14 cellular contexts compared by ENCODE assay signal in the genomic region with DNA sequence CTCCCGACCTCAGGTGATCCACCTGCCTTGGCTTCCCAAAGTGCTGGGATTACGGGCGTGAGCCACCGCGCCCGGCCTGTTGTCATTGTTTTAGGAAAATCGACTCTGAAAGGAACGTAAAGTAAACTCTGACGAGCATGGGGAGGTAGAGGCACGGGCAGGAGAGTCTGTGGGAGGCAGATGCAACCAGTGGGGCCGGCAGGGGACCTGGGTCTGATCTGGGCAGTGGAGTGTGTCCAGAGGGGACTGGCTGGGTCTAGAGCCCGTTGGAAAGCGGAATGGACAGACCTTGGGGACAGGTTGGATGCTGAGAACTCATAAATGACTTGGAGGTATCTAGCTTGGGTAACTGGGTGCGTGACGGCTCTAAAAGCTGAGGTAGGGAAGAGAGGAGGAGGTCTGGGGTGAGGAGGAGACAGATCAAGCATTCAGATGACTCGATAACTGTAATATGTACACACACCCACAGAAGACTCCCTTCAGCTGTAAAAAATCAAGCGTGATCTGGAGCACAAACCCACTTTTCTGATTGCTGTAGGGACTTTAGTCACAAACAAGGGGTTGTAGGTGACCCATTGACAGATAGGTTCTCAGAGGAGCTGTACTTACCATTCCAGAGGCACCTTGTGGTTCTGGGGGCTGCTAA. TPM values are rescaled to one million over a fixed set of nuclear protein-coding genes. Genes with fewer than 3 reads are reported as not detected.
DNase-seq lines count a peak whose midpoint lies in the region; ATAC-seq and TF ChIP-seq lines count a peak whose summit lies in the region.
"Had no signal": no experiment of that assay in that cellular context is flagged by ENCODE, and none has a peak within 500 bp of the region (broad histone marks: within the 10 kb centered on the region; RNA-seq: fewer than 3 reads in every experiment).

No MANE protein-coding gene starts in this region.

- H3K9me3 ChIP-seq in cardiac muscle cell (ENCODE audit: low read depth) (no peaks in the 10 kb centered on the region), neuronal stem cell (replicated peaks in 1 of 2; ENCODE audit: control insufficient read depth in 2 of 2, insufficient read depth in 1 of 2, low read depth in 1 of 2, low read length in 2 of 2) (peaks cover 0 to 3% of the 10 kb centered on the region in 2 donors), uterus (no peaks in the 10 kb centered on the region), BE2C (no peaks in the 10 kb centered on the region)

- ATAC-seq in left cardiac atrium = no peak
- ATAC-seq: natural killer cell had no signal

- H4K8ac ChIP-seq in neuronal stem cell (ENCODE audit: low read depth, low read length) = no peak overlapping the region

- TF ChIP-seq CTCF in cardiac muscle cell (IDR thresholded peaks at IDR 0.05; ENCODE audit: low read depth, low read length) = no peak
- no peak for TF ChIP-seq CTCF in uterus (IDR thresholded peaks at IDR 0.05)
- TF ChIP-seq CTCF in BE2C (IDR thresholded peaks at IDR 0.05; ENCODE audit: low read depth, low read length) = no peak

- no peak overlapping the region for H2BK15ac ChIP-seq in neuronal stem cell (ENCODE audit: low read length)

- H3K18ac ChIP-seq in neuronal stem cell (ENCODE audit: low read length) = peak overlapping the region; percentile 46

- H3K27ac ChIP-seq in cardiac muscle cell (peak overlapping the region; percentile 28), epithelial cell of prostate (peak overlapping the region; percentile 52), neuronal stem cell (replicated peaks; ENCODE audit: low read length) (no peak overlapping the region), uterus (peak overlapping the region; percentile 90 to 97)

- H3K79me1 ChIP-seq in neuronal stem cell (ENCODE audit: low read depth, low read length) = peaks cover 7% of the 10 kb centered on the region

- no peak overlapping the region for H3K9ac ChIP-seq in neuronal stem cell (ENCODE audit: low read depth, low read length, poor library complexity)

- no peak overlapping the region for H2AK5ac ChIP-seq in neuronal stem cell (ENCODE audit: low read depth, low read length)

- no peak overlapping the region for H2BK5ac ChIP-seq in neuronal stem cell (ENCODE audit: low read length)

- intact Hi-C loops in left cardiac atrium (cut with DNase I) (no loop called here), uterus (cut with DNase I; ENCODE audit: low total_unique reads) (no loop called here)

- H3K4me1 ChIP-seq in cardiac muscle cell (ENCODE audit: low read depth) (peaks cover 52% of the 10 kb centered on the region), neuronal stem cell (ENCODE audit: control insufficient read depth in 2 of 2, insufficient read depth in 1 of 2, low read depth in 1 of 2, low read length in 2 of 2) (peaks cover 0 to 29% of the 10 kb centered on the region in 2 donors), uterus (peaks cover 18 to 19% of the 10 kb centered on the region in 2 donors), BE2C (peaks cover 22% of the 10 kb centered on the region)

- no peaks in the 10 kb centered on the region for H3K27me3 ChIP-seq in cardiac muscle cell
- no peaks in the 10 kb centered on the region for H3K27me3 ChIP-seq in neuronal stem cell (ENCODE audit: control insufficient read depth in 3 of 3, insufficient read depth in 3 of 3, low read depth in 1 of 3, low read length in 3 of 3)
- H3K27me3 ChIP-seq in uterus = no peaks in the 10 kb centered on the region
- no peaks in the 10 kb centered on the region for H3K27me3 ChIP-seq in BE2C

- no peak overlapping the region for H2AFZ ChIP-seq in neuronal stem cell (ENCODE audit: low read length)

- no peak overlapping the region for H2BK120ac ChIP-seq in neuronal stem cell (ENCODE audit: low read depth, low read length)

- no peak overlapping the region for H2BK12ac ChIP-seq in neuronal stem cell (ENCODE audit: low read length)

- no CpG with 5 or more reads among the region's 17 CpGs for WGBS in neuronal stem cell (ENCODE audit: extremely low coverage in 2 of 2, insufficient read length in 2 of 2, insufficient replicate concordance in 1 of 2), 2 donors

- DNase-seq in cardiac muscle cell (ENCODE audit: low read depth in 1 of 2, low spot score in 1 of 2) = no peak
- no peak for DNase-seq in left cardiac atrium
- no peak for DNase-seq in epithelial cell of prostate (ENCODE audit: low read depth, low spot score)
- no peak for DNase-seq in neuronal stem cell (ENCODE audit: low spot score)
- no peak for DNase-seq in uterus
- no peak for DNase-seq in NCI-H2227 treated with DMSO at 0.1 percent for 48 hours (lab: John Stamatoyannopoulos, UW)
- no peak for DNase-seq in activated gamma-delta T cell treated with Interleukin-2 at 50 U/mL for 16 hours
- DNase-seq in BE2C = no peak
- DNase-seq: amniotic stem cell; DMS153; natural killer cell; NCI-H526; Right ventricle myocardium superior; stimulated activated CD4-positive, alpha-beta T cell treated with anti-CD3 and anti-CD28 coated beads, Interleukin-12 subunit alpha, Interleukin-12 subunit beta, amount 100 ng/mL, for 4 hours had no signal

- H3K4me3 ChIP-seq in cardiac muscle cell = no peak overlapping the region
- no peak overlapping the region for H3K4me3 ChIP-seq in neuronal stem cell (ENCODE audit: low read length in 2 of 2)
- H3K4me3 ChIP-seq in uterus = no peak overlapping the region
- no peak overlapping the region for H3K4me3 ChIP-seq in BE2C (ENCODE audit: low read depth, low read length)

- H3K4ac ChIP-seq in neuronal stem cell (ENCODE audit: low read length) = no peak overlapping the region

- TF ChIP-seq POLR2A in uterus (IDR thresholded peaks at IDR 0.05) = no peak

- peak overlapping the region; percentile 44 for H3K14ac ChIP-seq in neuronal stem cell (ENCODE audit: low read length)

- no peak overlapping the region for H3K4me2 ChIP-seq in neuronal stem cell (ENCODE audit: insufficient read depth, low read length, poor library complexity, severe bottlenecking)

- no peak overlapping the region for H4K91ac ChIP-seq in neuronal stem cell (ENCODE audit: low read depth, low read length, poor library complexity)

- peaks cover 3% of the 10 kb centered on the region for H3K36me3 ChIP-seq in cardiac muscle cell
- H3K36me3 ChIP-seq in neuronal stem cell (replicated peaks in 1 of 2; ENCODE audit: control insufficient read depth in 2 of 2, insufficient read depth in 2 of 2, low read length in 2 of 2) = peaks cover 10 to 84% of the 10 kb centered on the region in 2 donors
- H3K36me3 ChIP-seq in uterus = no peaks in the 10 kb centered on the region
- peaks cover 20% of the 10 kb centered on the region for H3K36me3 ChIP-seq in BE2C

- H3K23ac ChIP-seq in neuronal stem cell (ENCODE audit: low read depth, low read length, poor library complexity) = no peak overlapping the region

RNA-seq across cellular contexts. Expression of a gene that starts 22.4 kb away (rescaled TPM):
- total RNA-seq in cardiac muscle cell (27.7 and 34.7 TPM in 2 replicates), left cardiac atrium (10 to 100 TPM; 24.0 TPM), uterus (10 to 100 TPM; 33.8 to 78.3 (median 43.5) TPM)
- polyA plus RNA-seq in cardiac muscle cell = 111 and 115 TPM in 2 replicates
- 66.5 TPM for polyA plus RNA-seq in neuronal stem cell (2013, experiment 1 of 2)
- 66.4 TPM for polyA plus RNA-seq in neuronal stem cell (2013, experiment 2 of 2)
- polyA plus RNA-seq in BE2C (2012; ENCODE audit: insufficient read depth, insufficient read length, low read depth) = 51.0 TPM

RNA-seq across cellular contexts. Expression of a gene that starts 34.1 kb away (rescaled TPM):
- total RNA-seq in cardiac muscle cell (26.5 and 34.3 TPM in 2 replicates), left cardiac atrium (10 to 100 TPM in 1 of 2 donors, 1 to 10 TPM in 1; 9.2 to 10.2 TPM), uterus (100 to 1,000 TPM in 1 of 4 donors, 10 to 100 TPM in 3; 25.0 to 110 (median 34.1) TPM)
- 26.2 and 34.7 TPM in 2 replicates for polyA plus RNA-seq in cardiac muscle cell
- 32.2 TPM for polyA plus RNA-seq in neuronal stem cell (2013, experiment 1 of 2)
- 33.5 TPM for polyA plus RNA-seq in neuronal stem cell (2013, experiment 2 of 2)
- polyA plus RNA-seq in BE2C (2012; ENCODE audit: insufficient read depth, insufficient read length, low read depth) = 12.5 TPM

RNA-seq across cellular contexts. Expression of a gene that starts 50.2 kb away (rescaled TPM):
- total RNA-seq in cardiac muscle cell (0.63 and 1.1 TPM in 2 replicates), left cardiac atrium (10 to 100 TPM in 1 of 2 donors, 1 to 10 TPM in 1; 4.2 to 10.7 TPM), uterus (not detected)
- polyA plus RNA-seq in cardiac muscle cell = 0.34 TPM in 1 of 2 replicates, not detected in the other
- 0.96 TPM for polyA plus RNA-seq in neuronal stem cell (2013, experiment 1 of 2)
- polyA plus RNA-seq in neuronal stem cell (2013, experiment 2 of 2) = 1.8 TPM
- not detected for polyA plus RNA-seq in BE2C (2012; ENCODE audit: insufficient read depth, insufficient read length, low read depth)
- total RNA-seq: natural killer cell had no signal
